Comparison of ENCODE assay signal across 10 cellular contexts in the genomic region with DNA sequence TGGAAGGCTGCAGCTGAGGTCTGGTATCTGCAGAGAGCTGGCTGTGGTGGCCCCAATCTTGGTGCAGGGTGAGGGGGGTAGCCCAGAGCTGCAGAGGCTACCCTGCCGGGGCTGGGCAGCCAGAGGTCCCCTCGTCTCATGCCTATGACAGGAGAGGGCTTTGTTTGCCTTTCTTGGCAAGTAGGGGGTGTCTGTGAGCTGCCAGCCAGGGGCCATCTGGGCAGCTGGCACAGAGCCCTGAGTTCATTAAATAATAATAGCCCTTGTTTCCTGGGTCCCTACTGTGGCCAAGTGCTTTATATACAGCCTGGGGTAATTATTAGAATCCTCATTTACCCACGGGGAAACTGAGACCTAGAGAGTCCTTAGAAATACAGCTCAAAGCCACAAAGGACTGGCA.
A peak's percentile ranks its signal among the peaks of the same experiment; 100 is the strongest.
DNase-seq lines count a peak whose midpoint lies in the region; ATAC-seq and TF ChIP-seq lines count a peak whose summit lies in the region.
"Had no signal": no experiment of that assay in that cellular context is flagged by ENCODE, and none has a peak within 500 bp of the region (broad histone marks: within the 10 kb centered on the region; RNA-seq: fewer than 3 reads in every experiment).

No MANE protein-coding gene starts in this region.

- ATAC-seq in GM19023 (IDR thresholded peaks at IDR 0.05; ENCODE audit: unreplicated experiment): no peak
- ATAC-seq: activated CD4-positive, CD25-positive, alpha-beta regulatory T cell treated with anti-CD3 and anti-CD28 coated beads, Interleukin-2, amount 50 U/mL, for 24 hours had no signal

- H3K36me3 ChIP-seq in OCI-LY1 (ENCODE audit: insufficient read depth, low read length) (no peaks in the 10 kb centered on the region), stomach (peaks cover 0 to 25% (median 4%) of the 10 kb centered on the region in 4 donors)

- TF ChIP-seq POLR2A in stomach (IDR thresholded peaks at IDR 0.05): no peak

- no peak for TF ChIP-seq EP300 in stomach (IDR thresholded peaks at IDR 0.05)

- H3K4me3 ChIP-seq in OCI-LY1 (ENCODE audit: low read depth, low read length, poor library complexity, severe bottlenecking) (no peak overlapping the region), stomach (no peak overlapping the region)

- H3F3A ChIP-seq in OCI-LY1 (ENCODE audit: insufficient read depth, low read length): no peaks in the 10 kb centered on the region

- DNase-seq in NCI-H2029 (lab: John Stamatoyannopoulos, UW): peak; percentile 28
- DNase-seq in NCI-H2029 treated with DMSO at 0.1 percent for 48 hours (lab: John Stamatoyannopoulos, UW): no peak
- DNase-seq in globus pallidus (ENCODE audit: low spot score): peak; percentile 96
- DNase-seq in stomach: peak; percentile 60
- no peak for DNase-seq in HK-2 (ENCODE audit: unreplicated experiment)
- DNase-seq in activated gamma-delta T cell (lab: John Stamatoyannopoulos, UW): no peak

- H3K27me3 ChIP-seq in OCI-LY1 (ENCODE audit: insufficient read depth, low read length): no peaks in the 10 kb centered on the region
- no peaks in the 10 kb centered on the region for H3K27me3 ChIP-seq in stomach

- no peak overlapping the region for H2AFZ ChIP-seq in OCI-LY1 (ENCODE audit: low read length)

- H3K9ac ChIP-seq in OCI-LY1 (ENCODE audit: low read length): no peak overlapping the region

- H3K27ac ChIP-seq in OCI-LY1 (ENCODE audit: low read depth, low read length, poor library complexity, severe bottlenecking): no peak overlapping the region
- H3K27ac ChIP-seq in stomach: no peak overlapping the region
- H3K27ac ChIP-seq: 22Rv1 had no signal

- no peaks in the 10 kb centered on the region for H3K9me2 ChIP-seq in OCI-LY1 (ENCODE audit: low read depth, low read length)

- H3K79me2 ChIP-seq in OCI-LY1 (ENCODE audit: insufficient read depth, low read length): no peaks in the 10 kb centered on the region

- H3K4me1 ChIP-seq in OCI-LY1 (ENCODE audit: insufficient read depth, low read length, severe bottlenecking): peaks cover 7% of the 10 kb centered on the region
- peaks cover 0 to 10% (median 7%) of the 10 kb centered on the region in 4 donors for H3K4me1 ChIP-seq in stomach

- peak; percentile 31; the same call in 1 of the 2 replicates for TF ChIP-seq CTCF in OCI-LY1 (IDR thresholded peaks at IDR 0.05; ENCODE audit: low read length)
- peak in 1 of 7 experiments; percentile 30 for TF ChIP-seq CTCF in stomach (IDR thresholded peaks at IDR 0.05)

- H4K20me1 ChIP-seq in OCI-LY1 (ENCODE audit: insufficient read depth, low read length): no peaks in the 10 kb centered on the region

- H3K9me3 ChIP-seq in OCI-LY1 (ENCODE audit: low read length): no peaks in the 10 kb centered on the region
- no peaks in the 10 kb centered on the region for H3K9me3 ChIP-seq in stomach

- WGBS in stomach, 5 donors: 17 to 29% (median 23%) methylated on average over 3 of the region's 3 CpGs

- intact Hi-C loops in stomach (cut with DNase I; ENCODE audit: low total_unique reads): no loop called here

- H3K4me2 ChIP-seq in OCI-LY1 (ENCODE audit: low read length): no peak overlapping the region

Comparison
In these comparisons a context has a peak if more than half of its experiments do, and no peak if none do; other contexts are left out.
1. DNase-seq: peak in NCI-H2029 (single experiment), globus pallidus (single experiment) and stomach (single experiment); none in NCI-H2029 treated with DMSO at 0.1 percent for 48 hours (single experiment), HK-2 (single experiment) and activated gamma-delta T cell (single experiment).